1 cellular context compared by ENCODE assay signal in the genomic region with DNA sequence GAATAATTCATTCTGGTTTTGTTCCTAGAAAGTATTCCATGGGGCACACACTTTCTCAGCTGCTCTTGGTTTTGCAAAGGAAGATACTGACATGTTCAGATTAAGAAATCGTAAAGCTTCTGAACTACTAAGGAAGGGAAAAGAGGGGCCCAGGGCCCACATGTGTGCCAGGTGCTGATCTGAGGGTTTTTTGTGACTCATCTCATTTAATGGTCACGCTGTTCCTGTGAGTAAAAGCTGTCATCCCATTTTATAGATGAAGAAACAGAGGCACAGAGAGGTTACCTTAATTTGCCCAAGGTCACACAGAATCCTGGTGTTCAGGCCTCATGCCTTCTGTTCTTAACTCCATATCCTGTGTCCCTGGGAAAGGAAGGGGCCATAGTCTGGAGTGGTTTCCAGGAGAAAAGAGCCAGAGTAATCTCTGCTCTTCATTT.
TF ChIP-seq lines count a peak whose summit lies in the region.

No MANE protein-coding gene starts in this region.

TF ChIP-seq in HepG2, 621 proteins besides CTCF, POLR2A, EP300 and RAD21 (continued from another document and continues in another):
- TF ChIP-seq, protein P1, sequence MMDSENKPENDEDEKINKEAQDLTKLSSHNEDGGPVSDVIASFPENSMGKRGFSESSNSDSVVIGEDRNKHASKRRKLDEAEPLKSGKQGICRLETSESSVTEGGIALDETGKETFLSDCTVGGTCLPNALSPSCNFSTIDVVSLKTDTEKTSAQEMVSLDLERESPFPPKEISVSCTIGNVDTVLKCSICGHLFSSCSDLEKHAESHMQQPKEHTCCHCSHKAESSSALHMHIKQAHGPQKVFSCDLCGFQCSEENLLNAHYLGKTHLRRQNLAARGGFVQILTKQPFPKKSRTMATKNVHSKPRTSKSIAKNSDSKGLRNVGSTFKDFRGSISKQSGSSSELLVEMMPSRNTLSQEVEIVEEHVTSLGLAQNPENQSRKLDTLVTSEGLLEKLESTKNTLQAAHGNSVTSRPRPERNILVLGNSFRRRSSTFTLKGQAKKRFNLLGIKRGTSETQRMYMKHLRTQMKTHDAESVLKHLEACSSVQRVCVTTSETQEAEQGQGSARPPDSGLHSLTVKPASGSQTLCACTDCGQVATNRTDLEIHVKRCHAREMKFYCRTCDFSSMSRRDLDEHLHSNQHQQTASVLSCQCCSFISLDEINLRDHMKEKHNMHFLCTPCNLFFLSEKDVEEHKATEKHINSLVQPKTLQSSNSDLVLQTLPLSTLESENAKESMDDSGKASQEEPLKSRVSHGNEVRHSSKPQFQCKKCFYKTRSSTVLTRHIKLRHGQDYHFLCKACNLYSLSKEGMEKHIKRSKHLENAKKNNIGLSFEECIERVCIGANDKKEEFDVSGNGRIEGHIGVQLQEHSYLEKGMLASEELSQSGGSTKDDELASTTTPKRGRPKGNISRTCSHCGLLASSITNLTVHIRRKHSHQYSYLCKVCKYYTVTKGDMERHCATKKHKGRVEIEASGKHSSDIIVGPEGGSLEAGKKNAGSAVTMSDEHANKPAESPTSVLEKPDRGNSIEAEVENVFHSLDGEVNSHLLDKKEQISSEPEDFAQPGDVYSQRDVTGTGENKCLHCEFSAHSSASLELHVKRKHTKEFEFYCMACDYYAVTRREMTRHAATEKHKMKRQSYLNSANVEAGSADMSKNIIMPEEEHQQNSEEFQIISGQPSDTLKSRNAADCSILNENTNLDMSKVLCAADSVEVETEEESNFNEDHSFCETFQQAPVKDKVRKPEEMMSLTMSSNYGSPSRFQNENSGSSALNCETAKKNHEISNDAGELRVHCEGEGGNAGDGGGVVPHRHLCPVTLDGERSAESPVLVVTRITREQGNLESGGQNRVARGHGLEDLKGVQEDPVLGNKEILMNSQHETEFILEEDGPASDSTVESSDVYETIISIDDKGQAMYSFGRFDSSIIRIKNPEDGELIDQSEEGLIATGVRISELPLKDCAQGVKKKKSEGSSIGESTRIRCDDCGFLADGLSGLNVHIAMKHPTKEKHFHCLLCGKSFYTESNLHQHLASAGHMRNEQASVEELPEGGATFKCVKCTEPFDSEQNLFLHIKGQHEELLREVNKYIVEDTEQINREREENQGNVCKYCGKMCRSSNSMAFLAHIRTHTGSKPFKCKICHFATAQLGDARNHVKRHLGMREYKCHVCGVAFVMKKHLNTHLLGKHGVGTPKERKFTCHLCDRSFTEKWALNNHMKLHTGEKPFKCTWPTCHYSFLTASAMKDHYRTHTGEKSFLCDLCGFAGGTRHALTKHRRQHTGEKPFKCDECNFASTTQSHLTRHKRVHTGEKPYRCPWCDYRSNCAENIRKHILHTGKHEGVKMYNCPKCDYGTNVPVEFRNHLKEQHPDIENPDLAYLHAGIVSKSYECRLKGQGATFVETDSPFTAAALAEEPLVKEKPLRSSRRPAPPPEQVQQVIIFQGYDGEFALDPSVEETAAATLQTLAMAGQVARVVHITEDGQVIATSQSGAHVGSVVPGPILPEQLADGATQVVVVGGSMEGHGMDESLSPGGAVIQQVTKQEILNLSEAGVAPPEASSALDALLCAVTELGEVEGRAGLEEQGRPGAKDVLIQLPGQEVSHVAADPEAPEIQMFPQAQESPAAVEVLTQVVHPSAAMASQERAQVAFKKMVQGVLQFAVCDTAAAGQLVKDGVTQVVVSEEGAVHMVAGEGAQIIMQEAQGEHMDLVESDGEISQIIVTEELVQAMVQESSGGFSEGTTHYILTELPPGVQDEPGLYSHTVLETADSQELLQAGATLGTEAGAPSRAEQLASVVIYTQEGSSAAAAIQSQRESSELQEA (CRISPR knock-in tag; IDR thresholded peaks at IDR 0.05; ENCODE audit: not compliant biosample characterization) = no peak
- TF ChIP-seq, protein P2, sequence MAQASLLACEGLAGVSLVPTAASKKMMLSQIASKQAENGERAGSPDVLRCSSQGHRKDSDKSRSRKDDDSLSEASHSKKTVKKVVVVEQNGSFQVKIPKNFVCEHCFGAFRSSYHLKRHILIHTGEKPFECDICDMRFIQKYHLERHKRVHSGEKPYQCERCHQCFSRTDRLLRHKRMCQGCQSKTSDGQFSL (CRISPR knock-in tag; IDR thresholded peaks at IDR 0.05) = no peak
- TF ChIP-seq ZNF543 (CRISPR knock-in tag; IDR thresholded peaks at IDR 0.05) (no peak), ZNF644 (CRISPR knock-in tag; IDR thresholded peaks at IDR 0.05; ENCODE audit: low read depth) (no peak), ZNF879 (CRISPR knock-in tag; IDR thresholded peaks at IDR 0.05) (no peak), LCORL (IDR thresholded peaks at IDR 0.05) (no peak), LCORL (CRISPR knock-in tag; IDR thresholded peaks at IDR 0.05) (no peak), TCF12 (IDR thresholded peaks at IDR 0.05) (no peak), TCF12 (CRISPR knock-in tag; IDR thresholded peaks at IDR 0.05) (no peak), ZNF737 (CRISPR knock-in tag; IDR thresholded peaks at IDR 0.05; ENCODE audit: borderline replicate concordance) (no peak), TBX3 (IDR thresholded peaks at IDR 0.05; ENCODE audit: borderline replicate concordance) (no peak), ZNF510 (CRISPR knock-in tag; IDR thresholded peaks at IDR 0.05; ENCODE audit: low read depth) (no peak), NR2F2 (IDR thresholded peaks at IDR 0.05; ENCODE audit: borderline replicate concordance, low read depth) (no peak), MED13 (CRISPR knock-in tag; IDR thresholded peaks at IDR 0.05) (no peak), MEF2D (CRISPR knock-in tag; IDR thresholded peaks at IDR 0.05) (no peak), ZNF256 (CRISPR knock-in tag; conservative IDR thresholded peaks at IDR 0.05) (no peak), ARNT2 (CRISPR knock-in tag; IDR thresholded peaks at IDR 0.05; ENCODE audit: low read depth) (no peak), MTA1 (CRISPR knock-in tag; IDR thresholded peaks at IDR 0.05; ENCODE audit: borderline replicate concordance) (no peak), NONO (IDR thresholded peaks at IDR 0.05) (no peak), NONO (CRISPR knock-in tag; conservative IDR thresholded peaks at IDR 0.05) (no peak), ZNF30 (CRISPR knock-in tag; IDR thresholded peaks at IDR 0.05) (no peak), ZNF496 (CRISPR knock-in tag; IDR thresholded peaks at IDR 0.05; ENCODE audit: insufficient replicate concordance) (no peak), FOXK1 (CRISPR knock-in tag; IDR thresholded peaks at IDR 0.05; ENCODE audit: borderline replicate concordance, low read depth) (no peak), ZSCAN30 (CRISPR knock-in tag; IDR thresholded peaks at IDR 0.05) (no peak), HNRNPH1 (optimal IDR thresholded peaks at IDR 0.05; ENCODE audit: low read depth, low read length) (no peak), GFI1 (CRISPR knock-in tag; IDR thresholded peaks at IDR 0.05; ENCODE audit: borderline replicate concordance) (no peak), ZNF775 (CRISPR knock-in tag; IDR thresholded peaks at IDR 0.05; ENCODE audit: borderline replicate concordance) (no peak), ZNF607 (CRISPR knock-in tag; IDR thresholded peaks at IDR 0.05; ENCODE audit: borderline replicate concordance) (no peak), ZNF468 (CRISPR knock-in tag; IDR thresholded peaks at IDR 0.05) (no peak)
- TF ChIP-seq, protein P3, sequence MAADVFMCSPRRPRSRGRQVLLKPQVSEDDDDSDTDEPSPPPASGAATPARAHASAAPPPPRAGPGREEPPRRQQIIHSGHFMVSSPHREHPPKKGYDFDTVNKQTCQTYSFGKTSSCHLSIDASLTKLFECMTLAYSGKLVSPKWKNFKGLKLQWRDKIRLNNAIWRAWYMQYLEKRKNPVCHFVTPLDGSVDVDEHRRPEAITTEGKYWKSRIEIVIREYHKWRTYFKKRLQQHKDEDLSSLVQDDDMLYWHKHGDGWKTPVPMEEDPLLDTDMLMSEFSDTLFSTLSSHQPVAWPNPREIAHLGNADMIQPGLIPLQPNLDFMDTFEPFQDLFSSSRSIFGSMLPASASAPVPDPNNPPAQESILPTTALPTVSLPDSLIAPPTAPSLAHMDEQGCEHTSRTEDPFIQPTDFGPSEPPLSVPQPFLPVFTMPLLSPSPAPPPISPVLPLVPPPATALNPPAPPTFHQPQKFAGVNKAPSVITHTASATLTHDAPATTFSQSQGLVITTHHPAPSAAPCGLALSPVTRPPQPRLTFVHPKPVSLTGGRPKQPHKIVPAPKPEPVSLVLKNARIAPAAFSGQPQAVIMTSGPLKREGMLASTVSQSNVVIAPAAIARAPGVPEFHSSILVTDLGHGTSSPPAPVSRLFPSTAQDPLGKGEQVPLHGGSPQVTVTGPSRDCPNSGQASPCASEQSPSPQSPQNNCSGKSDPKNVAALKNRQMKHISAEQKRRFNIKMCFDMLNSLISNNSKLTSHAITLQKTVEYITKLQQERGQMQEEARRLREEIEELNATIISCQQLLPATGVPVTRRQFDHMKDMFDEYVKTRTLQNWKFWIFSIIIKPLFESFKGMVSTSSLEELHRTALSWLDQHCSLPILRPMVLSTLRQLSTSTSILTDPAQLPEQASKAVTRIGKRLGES (CRISPR knock-in tag; IDR thresholded peaks at IDR 0.05; ENCODE audit: borderline replicate concordance) = no peak
- TF ChIP-seq, protein P4, sequence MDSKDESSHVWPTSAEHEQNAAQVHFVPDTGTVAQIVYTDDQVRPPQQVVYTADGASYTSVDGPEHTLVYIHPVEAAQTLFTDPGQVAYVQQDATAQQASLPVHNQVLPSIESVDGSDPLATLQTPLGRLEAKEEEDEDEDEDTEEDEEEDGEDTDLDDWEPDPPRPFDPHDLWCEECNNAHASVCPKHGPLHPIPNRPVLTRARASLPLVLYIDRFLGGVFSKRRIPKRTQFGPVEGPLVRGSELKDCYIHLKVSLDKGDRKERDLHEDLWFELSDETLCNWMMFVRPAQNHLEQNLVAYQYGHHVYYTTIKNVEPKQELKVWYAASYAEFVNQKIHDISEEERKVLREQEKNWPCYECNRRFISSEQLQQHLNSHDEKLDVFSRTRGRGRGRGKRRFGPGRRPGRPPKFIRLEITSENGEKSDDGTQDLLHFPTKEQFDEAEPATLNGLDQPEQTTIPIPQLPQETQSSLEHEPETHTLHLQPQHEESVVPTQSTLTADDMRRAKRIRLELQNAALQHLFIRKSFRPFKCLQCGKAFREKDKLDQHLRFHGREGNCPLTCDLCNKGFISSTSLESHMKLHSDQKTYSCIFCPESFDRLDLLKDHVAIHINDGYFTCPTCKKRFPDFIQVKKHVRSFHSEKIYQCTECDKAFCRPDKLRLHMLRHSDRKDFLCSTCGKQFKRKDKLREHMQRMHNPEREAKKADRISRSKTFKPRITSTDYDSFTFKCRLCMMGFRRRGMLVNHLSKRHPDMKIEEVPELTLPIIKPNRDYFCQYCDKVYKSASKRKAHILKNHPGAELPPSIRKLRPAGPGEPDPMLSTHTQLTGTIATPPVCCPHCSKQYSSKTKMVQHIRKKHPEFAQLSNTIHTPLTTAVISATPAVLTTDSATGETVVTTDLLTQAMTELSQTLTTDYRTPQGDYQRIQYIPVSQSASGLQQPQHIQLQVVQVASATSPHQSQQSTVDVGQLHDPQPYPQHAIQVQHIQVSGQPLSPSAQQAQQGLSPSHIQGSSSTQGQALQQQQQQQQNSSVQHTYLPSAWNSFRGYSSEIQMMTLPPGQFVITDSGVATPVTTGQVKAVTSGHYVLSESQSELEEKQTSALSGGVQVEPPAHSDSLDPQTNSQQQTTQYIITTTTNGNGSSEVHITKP (CRISPR knock-in tag; IDR thresholded peaks at IDR 0.05; ENCODE audit: low read depth) = no peak
- TF ChIP-seq, protein P5, sequence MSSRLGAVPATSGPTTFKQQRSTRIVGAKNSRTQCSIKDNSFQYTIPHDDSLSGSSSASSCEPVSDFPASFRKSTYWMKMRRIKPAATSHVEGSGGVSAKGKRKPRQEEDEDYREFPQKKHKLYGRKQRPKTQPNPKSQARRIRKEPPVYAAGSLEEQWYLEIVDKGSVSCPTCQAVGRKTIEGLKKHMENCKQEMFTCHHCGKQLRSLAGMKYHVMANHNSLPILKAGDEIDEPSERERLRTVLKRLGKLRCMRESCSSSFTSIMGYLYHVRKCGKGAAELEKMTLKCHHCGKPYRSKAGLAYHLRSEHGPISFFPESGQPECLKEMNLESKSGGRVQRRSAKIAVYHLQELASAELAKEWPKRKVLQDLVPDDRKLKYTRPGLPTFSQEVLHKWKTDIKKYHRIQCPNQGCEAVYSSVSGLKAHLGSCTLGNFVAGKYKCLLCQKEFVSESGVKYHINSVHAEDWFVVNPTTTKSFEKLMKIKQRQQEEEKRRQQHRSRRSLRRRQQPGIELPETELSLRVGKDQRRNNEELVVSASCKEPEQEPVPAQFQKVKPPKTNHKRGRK (CRISPR knock-in tag; IDR thresholded peaks at IDR 0.05) = no peak
- TF ChIP-seq, protein P6, sequence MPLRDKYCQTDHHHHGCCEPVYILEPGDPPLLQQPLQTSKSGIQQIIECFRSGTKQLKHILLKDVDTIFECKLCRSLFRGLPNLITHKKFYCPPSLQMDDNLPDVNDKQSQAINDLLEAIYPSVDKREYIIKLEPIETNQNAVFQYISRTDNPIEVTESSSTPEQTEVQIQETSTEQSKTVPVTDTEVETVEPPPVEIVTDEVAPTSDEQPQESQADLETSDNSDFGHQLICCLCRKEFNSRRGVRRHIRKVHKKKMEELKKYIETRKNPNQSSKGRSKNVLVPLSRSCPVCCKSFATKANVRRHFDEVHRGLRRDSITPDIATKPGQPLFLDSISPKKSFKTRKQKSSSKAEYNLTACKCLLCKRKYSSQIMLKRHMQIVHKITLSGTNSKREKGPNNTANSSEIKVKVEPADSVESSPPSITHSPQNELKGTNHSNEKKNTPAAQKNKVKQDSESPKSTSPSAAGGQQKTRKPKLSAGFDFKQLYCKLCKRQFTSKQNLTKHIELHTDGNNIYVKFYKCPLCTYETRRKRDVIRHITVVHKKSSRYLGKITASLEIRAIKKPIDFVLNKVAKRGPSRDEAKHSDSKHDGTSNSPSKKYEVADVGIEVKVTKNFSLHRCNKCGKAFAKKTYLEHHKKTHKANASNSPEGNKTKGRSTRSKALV (CRISPR knock-in tag; IDR thresholded peaks at IDR 0.05) = no peak
- TF ChIP-seq, protein P7, sequence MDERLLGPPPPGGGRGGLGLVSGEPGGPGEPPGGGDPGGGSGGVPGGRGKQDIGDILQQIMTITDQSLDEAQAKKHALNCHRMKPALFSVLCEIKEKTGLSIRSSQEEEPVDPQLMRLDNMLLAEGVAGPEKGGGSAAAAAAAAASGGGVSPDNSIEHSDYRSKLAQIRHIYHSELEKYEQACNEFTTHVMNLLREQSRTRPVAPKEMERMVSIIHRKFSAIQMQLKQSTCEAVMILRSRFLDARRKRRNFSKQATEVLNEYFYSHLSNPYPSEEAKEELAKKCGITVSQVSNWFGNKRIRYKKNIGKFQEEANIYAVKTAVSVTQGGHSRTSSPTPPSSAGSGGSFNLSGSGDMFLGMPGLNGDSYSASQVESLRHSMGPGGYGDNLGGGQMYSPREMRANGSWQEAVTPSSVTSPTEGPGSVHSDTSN (CRISPR knock-in tag; IDR thresholded peaks at IDR 0.05) = no peak
- TF ChIP-seq, protein P8, sequence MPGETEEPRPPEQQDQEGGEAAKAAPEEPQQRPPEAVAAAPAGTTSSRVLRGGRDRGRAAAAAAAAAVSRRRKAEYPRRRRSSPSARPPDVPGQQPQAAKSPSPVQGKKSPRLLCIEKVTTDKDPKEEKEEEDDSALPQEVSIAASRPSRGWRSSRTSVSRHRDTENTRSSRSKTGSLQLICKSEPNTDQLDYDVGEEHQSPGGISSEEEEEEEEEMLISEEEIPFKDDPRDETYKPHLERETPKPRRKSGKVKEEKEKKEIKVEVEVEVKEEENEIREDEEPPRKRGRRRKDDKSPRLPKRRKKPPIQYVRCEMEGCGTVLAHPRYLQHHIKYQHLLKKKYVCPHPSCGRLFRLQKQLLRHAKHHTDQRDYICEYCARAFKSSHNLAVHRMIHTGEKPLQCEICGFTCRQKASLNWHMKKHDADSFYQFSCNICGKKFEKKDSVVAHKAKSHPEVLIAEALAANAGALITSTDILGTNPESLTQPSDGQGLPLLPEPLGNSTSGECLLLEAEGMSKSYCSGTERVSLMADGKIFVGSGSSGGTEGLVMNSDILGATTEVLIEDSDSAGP (CRISPR knock-in tag; IDR thresholded peaks at IDR 0.05; ENCODE audit: borderline replicate concordance) = no peak
